ENCODE assay signal across 9 cellular contexts in genomic region chr4:2786152-2786671, GRCh38. TPM values are rescaled to one million over a fixed set of nuclear protein-coding genes. Genes with fewer than 3 reads are reported as not detected.
DNase-seq lines count a peak whose midpoint lies in the region; ATAC-seq and TF ChIP-seq lines count a peak whose summit lies in the region.
"Had no signal": no experiment of that assay in that cellular context is flagged by ENCODE, and none has a peak within 500 bp of the region (broad histone marks: within the 10 kb centered on the region; RNA-seq: fewer than 3 reads in every experiment).

No MANE protein-coding gene starts in this region.

- DNase-seq in CD4-positive, alpha-beta T cell = peak in 5 of 10 experiments; percentile 40 to 73 (median 50)
- peak; percentile 22 to 65 for DNase-seq in stimulated activated CD4-positive, alpha-beta T cell treated with anti-CD3 and anti-CD28 coated beads, Interleukin-1b, Interleukin-23, amount 100 ng/mL, for 1 hour (ENCODE audit: low read depth in 2 of 2)
- DNase-seq in NCI-H2029 treated with DMSO at 0.1 percent for 48 hours (lab: John Stamatoyannopoulos, UW) (no peak), hepatic stellate cell (ENCODE audit: low spot score) (no peak), A673 (ENCODE audit: low spot score) (no peak), NCI-H526 (lab: John Stamatoyannopoulos, UW) (no peak)

- peak; percentile 74 for ATAC-seq in CD4-positive, alpha-beta T cell (ENCODE audit: poor library complexity)

- H3K36me3 ChIP-seq in A673 (ENCODE audit: insufficient read depth, low read length, poor library complexity, severe bottlenecking) = no peaks in the 10 kb centered on the region

- H3K27me3 Mint-ChIP-seq in CD4-positive, alpha-beta T cell = no peaks in the 10 kb centered on the region
- H3K27me3 Mint-ChIP-seq in T-helper 1 cell treated with Interleukin-12 subunit alpha and Interleukin-12 subunit beta and Interleukin-4 antibody, amounts not matched to agents 30 μg/mL and 1 μg/mL, for 36 hours (ENCODE audit: low read depth) = peaks cover 19% of the 10 kb centered on the region
- no peaks in the 10 kb centered on the region for H3K27me3 Mint-ChIP-seq in activated naive CD4-positive, alpha-beta T cell treated with anti-CD3 and anti-CD28 coated beads, Interleukin-2, amount 50 U/mL, for 24 hours

- no peaks in the 10 kb centered on the region for H3K4me1 ChIP-seq in A673 (ENCODE audit: insufficient read depth, low read length, poor library complexity, severe bottlenecking)
- H3K4me1 ChIP-seq: parathyroid adenoma had no signal

- no peak overlapping the region for H3K4me3 ChIP-seq in A673 (ENCODE audit: low read depth, low read length, poor library complexity, severe bottlenecking)

- no peaks in the 10 kb centered on the region for H3K27me3 ChIP-seq in CD4-positive, alpha-beta T cell (ENCODE audit: control insufficient read depth, insufficient read depth, low read length)
- H3K27me3 ChIP-seq in A673 (replicated peaks; ENCODE audit: insufficient read depth, low read depth, low read length, poor library complexity) = no peaks in the 10 kb centered on the region

- H3K36me3 Mint-ChIP-seq in CD4-positive, alpha-beta T cell (ENCODE audit: low read depth) = no peaks in the 10 kb centered on the region
- peaks cover 17% of the 10 kb centered on the region for H3K36me3 Mint-ChIP-seq in T-helper 1 cell treated with Interleukin-12 subunit alpha and Interleukin-12 subunit beta and Interleukin-4 antibody, amounts not matched to agents 30 μg/mL and 1 μg/mL, for 36 hours (ENCODE audit: low read depth)
- H3K36me3 Mint-ChIP-seq in activated naive CD4-positive, alpha-beta T cell treated with anti-CD3 and anti-CD28 coated beads, Interleukin-2, amount 50 U/mL, for 24 hours = no peaks in the 10 kb centered on the region

- peak overlapping the region; percentile 86 for H3K27ac ChIP-seq in CD4-positive, alpha-beta T cell (ENCODE audit: low read depth, low read length)
- H3K27ac ChIP-seq in A673 (ENCODE audit: low read depth, low read length, poor library complexity, severe bottlenecking) = no peak overlapping the region
- H3K27ac ChIP-seq: parathyroid adenoma had no signal

- no peak for TF ChIP-seq CTCF in CD4-positive, alpha-beta T cell (IDR thresholded peaks at IDR 0.05)
- no peak for TF ChIP-seq CTCF in A673 (conservative IDR thresholded peaks at IDR 0.05; ENCODE audit: low read depth, low read length)

- no peaks in the 10 kb centered on the region for H3K9me3 ChIP-seq in CD4-positive, alpha-beta T cell (ENCODE audit: control insufficient read depth, low read length)
- no peaks in the 10 kb centered on the region for H3K9me3 ChIP-seq in A673 (ENCODE audit: low read depth, low read length, poor library complexity, severe bottlenecking)

- H3K27ac Mint-ChIP-seq in CD4-positive, alpha-beta T cell = peak overlapping the region; percentile 93
- peak overlapping the region; percentile 83 for H3K27ac Mint-ChIP-seq in T-helper 1 cell treated with Interleukin-12 subunit alpha and Interleukin-12 subunit beta and Interleukin-4 antibody, amounts not matched to agents 30 μg/mL and 1 μg/mL, for 36 hours
- peak overlapping the region; percentile 98 for H3K27ac Mint-ChIP-seq in activated naive CD4-positive, alpha-beta T cell treated with anti-CD3 and anti-CD28 coated beads, Interleukin-2, amount 50 U/mL, for 24 hours

- no TSS peak for BruUV-seq in A673 (replicated peaks; lab: Mats Ljungman, UMichigan)

- intact Hi-C loops in CD4-positive, alpha-beta T cell (cut with DNase I, micrococcal nuclease) = no loop called here
- intact Hi-C loops in A673 (cut with micrococcal nuclease; ENCODE audit: unreplicated experiment) = no loop called here

- POLR2A ChIA-PET in CD4-positive, alpha-beta T cell (lab: Charles Lee) = interaction anchor here (1.0 to 3.7 kb wide), 5 partner anchors 13 to 177 kb away, joined by 3 to 24 read pairs (median 6); partner anchors contain the start of genes GRK4 and NOP14
- POLR2A ChIA-PET in A673 (lab: Charles Lee; ENCODE audit: low non-redundant PET) = no interaction called here

- CTCF ChIA-PET in CD4-positive, alpha-beta T cell (lab: Charles Lee) = interaction anchor here (1.0 to 1.3 kb wide), 3 partner anchors 22 to 168 kb away, joined by 3 to 6 read pairs (median 3); no protein-coding TSS in a partner anchor
- CTCF ChIA-PET in A673 (lab: Charles Lee) = no interaction called here

- peak overlapping the region; percentile 45 for H3K4me3 Mint-ChIP-seq in CD4-positive, alpha-beta T cell
- H3K4me3 Mint-ChIP-seq in T-helper 1 cell treated with Interleukin-12 subunit alpha and Interleukin-12 subunit beta and Interleukin-4 antibody, amounts not matched to agents 30 μg/mL and 1 μg/mL, for 36 hours = no peak overlapping the region
- peak overlapping the region; percentile 33 for H3K4me3 Mint-ChIP-seq in activated naive CD4-positive, alpha-beta T cell treated with anti-CD3 and anti-CD28 coated beads, Interleukin-2, amount 50 U/mL, for 24 hours

- peaks cover 47% of the 10 kb centered on the region for H3K4me1 Mint-ChIP-seq in CD4-positive, alpha-beta T cell (ENCODE audit: low read depth)
- peaks cover 19% of the 10 kb centered on the region for H3K4me1 Mint-ChIP-seq in T-helper 1 cell treated with Interleukin-12 subunit alpha and Interleukin-12 subunit beta and Interleukin-4 antibody, amounts not matched to agents 30 μg/mL and 1 μg/mL, for 36 hours (ENCODE audit: low read depth)
- H3K4me1 Mint-ChIP-seq in activated naive CD4-positive, alpha-beta T cell treated with anti-CD3 and anti-CD28 coated beads, Interleukin-2, amount 50 U/mL, for 24 hours = peaks cover 50% of the 10 kb centered on the region

- peaks cover 6% of the 10 kb centered on the region for H3K9me3 Mint-ChIP-seq in CD4-positive, alpha-beta T cell
- H3K9me3 Mint-ChIP-seq in T-helper 1 cell treated with Interleukin-12 subunit alpha and Interleukin-12 subunit beta and Interleukin-4 antibody, amounts not matched to agents 30 μg/mL and 1 μg/mL, for 36 hours = peaks cover 24% of the 10 kb centered on the region
- no peaks in the 10 kb centered on the region for H3K9me3 Mint-ChIP-seq in activated naive CD4-positive, alpha-beta T cell treated with anti-CD3 and anti-CD28 coated beads, Interleukin-2, amount 50 U/mL, for 24 hours

RNA-seq across cellular contexts. Expression of gene SH3BP2, which starts 6.7 kb away (rescaled TPM):
- 10 to 100 TPM; 30.1 to 30.5 TPM for total RNA-seq in CD4-positive, alpha-beta T cell
- 34.4 and 37.7 TPM in 2 replicates for total RNA-seq in A673 (2021)

RNA-seq across cellular contexts. Expression of gene TNIP2, which starts 30.1 kb away (rescaled TPM):
- total RNA-seq in CD4-positive, alpha-beta T cell = 10 to 100 TPM; 43.8 to 49.1 TPM
- 31.9 and 32.5 TPM in 2 replicates for total RNA-seq in A673 (2021)

RNA-seq across cellular contexts. Expression of gene ADD1, which starts 57.4 kb away (rescaled TPM):
- total RNA-seq in CD4-positive, alpha-beta T cell = 100 to 1,000 TPM; 153 TPM
- total RNA-seq in A673 (2021) = 232 and 237 TPM in 2 replicates

Comparison
In these comparisons a context has a peak if more than half of its experiments do, and no peak if none do; other contexts are left out.
1. DNase-seq: peak in stimulated activated CD4-positive, alpha-beta T cell treated with anti-CD3 and anti-CD28 coated beads, Interleukin-1b, Interleukin-23, amount 100 ng/mL, for 1 hour (2 of 2); none in NCI-H2029 treated with DMSO at 0.1 percent for 48 hours (single experiment), hepatic stellate cell (single experiment), A673 (single experiment) and NCI-H526 (0 of 2).
2. Peak in every context shown above with its lines, with median percentiles within 50 percentile points of each other: H3K27ac Mint-ChIP-seq.